ENCODE assay signal across 14 cellular contexts in the genomic region with DNA sequence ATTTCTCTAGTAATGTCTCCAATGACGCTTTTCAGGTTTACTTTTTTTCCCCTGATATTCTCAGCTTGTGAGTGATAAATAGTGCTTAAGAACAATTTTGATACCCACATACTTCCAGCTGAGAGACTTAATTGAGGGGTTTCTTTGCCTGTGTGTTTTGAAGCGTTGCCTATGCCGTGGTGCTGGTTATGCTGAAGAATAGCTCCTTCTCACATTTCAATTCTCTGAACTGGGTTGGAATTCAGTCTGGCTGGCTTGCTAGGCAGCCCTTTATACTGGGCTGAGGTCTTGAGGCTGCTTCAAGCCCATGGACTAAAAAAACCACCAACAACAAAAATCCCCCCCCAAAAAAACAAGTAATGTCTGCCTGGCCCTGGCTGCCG.
DNase-seq lines count a peak whose midpoint lies in the region; ATAC-seq, FAIRE-seq and TF ChIP-seq lines count a peak whose summit lies in the region.
"Had no signal": no experiment of that assay in that cellular context is flagged by ENCODE, and none has a peak within 500 bp of the region (broad histone marks: within the 10 kb centered on the region; RNA-seq: fewer than 3 reads in every experiment).

No MANE protein-coding gene starts in this region.

- ATAC-seq in natural killer cell (no peak), HG03457 (IDR thresholded peaks at IDR 0.05; ENCODE audit: unreplicated experiment) (no peak), GM21576 (IDR thresholded peaks at IDR 0.05; ENCODE audit: unreplicated experiment) (no peak), gastrocnemius medialis (no peak)
- no peak for ATAC-seq in natural killer cell treated with Interleukin-12 subunit alpha and Interleukin-12 subunit beta and Interleukin-15 and Interleukin-18, amount 100 ng/mL, for 72 hours
- ATAC-seq: lower lobe of right lung had no signal

- H3K27ac ChIP-seq in KMS-11 (peak overlapping the region; percentile 95), astrocyte (ENCODE audit: low read depth, low read length) (no peak overlapping the region), thyroid gland (peak overlapping the region; percentile 74 to 89 (median 78)), gastrocnemius medialis (no peak overlapping the region)
- H3K27ac ChIP-seq: lower lobe of right lung had no signal

- H3K9ac ChIP-seq in KMS-11, result peak overlapping the region; percentile 62; the same call in 1 of the 2 replicates
- no peak overlapping the region for H3K9ac ChIP-seq in astrocyte (ENCODE audit: low read length)

- TF ChIP-seq POLR2A in thyroid gland (IDR thresholded peaks at IDR 0.05) (no peak), gastrocnemius medialis (IDR thresholded peaks at IDR 0.05) (no peak)

- peak overlapping the region; percentile 71 for H3K4me2 ChIP-seq in KMS-11
- peak overlapping the region; percentile 16 for H3K4me2 ChIP-seq in astrocyte (ENCODE audit: low read length)

- no peak for FAIRE-seq in astrocyte (lab: Jason Lieb, UNC)
- FAIRE-seq: endometrium had no signal

- H3K27me3 Mint-ChIP-seq in natural killer cell (ENCODE audit: low read depth in 2 of 2) (no peaks in the 10 kb centered on the region), astrocyte (ENCODE audit: low read depth, unreplicated experiment) (no peaks in the 10 kb centered on the region)
- no peaks in the 10 kb centered on the region for H3K27me3 Mint-ChIP-seq in natural killer cell treated with Interleukin-12 subunit alpha and Interleukin-12 subunit beta and Interleukin-15 and Interleukin-18, amount 100 ng/mL, for 72 hours
- H3K27me3 Mint-ChIP-seq: activated naive CD8-positive, alpha-beta T cell treated with anti-CD3 and anti-CD28 coated beads, Interleukin-2, amount 50 U/mL, for 24 hours; activated T-cell treated with anti-CD3 and anti-CD28 coated beads, Interleukin-2, amount 50 U/mL, for 24 hours had no signal

- peaks cover 26 to 28% of the 10 kb centered on the region in 2 donors for H3K4me1 Mint-ChIP-seq in natural killer cell
- peaks cover 13 to 14% of the 10 kb centered on the region in 2 donors for H3K4me1 Mint-ChIP-seq in natural killer cell treated with Interleukin-12 subunit alpha and Interleukin-12 subunit beta and Interleukin-15 and Interleukin-18, amount 100 ng/mL, for 72 hours (ENCODE audit: low read depth in 2 of 2)
- H3K4me1 Mint-ChIP-seq in astrocyte (ENCODE audit: low read depth, unreplicated experiment), result peaks cover 30% of the 10 kb centered on the region

- DNase-seq in natural killer cell (no peak), astrocyte (ENCODE audit: low read depth) (no peak), thyroid gland (no peak), gastrocnemius medialis (no peak)
- DNase-seq in natural killer cell treated with Interleukin-12 subunit alpha and Interleukin-12 subunit beta and Interleukin-15 and Interleukin-18, amount 100 ng/mL, for 72 hours (ENCODE audit: low spot score), result no peak
- DNase-seq: activated T-cell treated with anti-CD3 and anti-CD28 coated beads, Interleukin-2, amount 50 U/mL, for 24 hours; foreskin melanocyte; lower lobe of right lung; nucleus accumbens had no signal

- H3K36me3 ChIP-seq in KMS-11 (ENCODE audit: insufficient read depth) (no peaks in the 10 kb centered on the region), astrocyte (ENCODE audit: insufficient read depth, low read length) (no peaks in the 10 kb centered on the region), thyroid gland (no peaks in the 10 kb centered on the region), gastrocnemius medialis (no peaks in the 10 kb centered on the region)
- H3K36me3 ChIP-seq: lower lobe of right lung had no signal

- 44% methylated on average over 4 of the region's 4 CpGs for WGBS in thyroid gland, 2 donors

- no peaks in the 10 kb centered on the region for H3K27me3 ChIP-seq in KMS-11 (ENCODE audit: insufficient read depth, low read depth)
- H3K27me3 ChIP-seq in astrocyte (ENCODE audit: insufficient read depth, low read length), result no peaks in the 10 kb centered on the region
- no peaks in the 10 kb centered on the region for H3K27me3 ChIP-seq in thyroid gland
- H3K27me3 ChIP-seq in gastrocnemius medialis, result no peaks in the 10 kb centered on the region

- peak overlapping the region; percentile 18 to 33 for H3K27ac Mint-ChIP-seq in natural killer cell
- peak overlapping the region in 1 of 2 donors; percentile 49 for H3K27ac Mint-ChIP-seq in natural killer cell treated with Interleukin-12 subunit alpha and Interleukin-12 subunit beta and Interleukin-15 and Interleukin-18, amount 100 ng/mL, for 72 hours
- H3K27ac Mint-ChIP-seq in astrocyte (ENCODE audit: unreplicated experiment), result peak overlapping the region; percentile 83
- H3K27ac Mint-ChIP-seq: activated T-cell treated with anti-CD3 and anti-CD28 coated beads, Interleukin-2, amount 50 U/mL, for 24 hours had no signal

- H3K9me3 Mint-ChIP-seq in natural killer cell (no peaks in the 10 kb centered on the region), astrocyte (ENCODE audit: unreplicated experiment) (peaks cover 2% of the 10 kb centered on the region)
- H3K9me3 Mint-ChIP-seq in natural killer cell treated with Interleukin-12 subunit alpha and Interleukin-12 subunit beta and Interleukin-15 and Interleukin-18, amount 100 ng/mL, for 72 hours, result no peaks in the 10 kb centered on the region
- H3K9me3 Mint-ChIP-seq: activated naive CD8-positive, alpha-beta T cell treated with anti-CD3 and anti-CD28 coated beads, Interleukin-2, amount 50 U/mL, for 24 hours had no signal

- H3K36me3 Mint-ChIP-seq in natural killer cell (no peaks in the 10 kb centered on the region), astrocyte (ENCODE audit: low read depth, unreplicated experiment) (peaks cover 2% of the 10 kb centered on the region)
- H3K36me3 Mint-ChIP-seq in natural killer cell treated with Interleukin-12 subunit alpha and Interleukin-12 subunit beta and Interleukin-15 and Interleukin-18, amount 100 ng/mL, for 72 hours, result no peaks in the 10 kb centered on the region

- H2AFZ ChIP-seq in KMS-11 (ENCODE audit: low read depth) (peak overlapping the region; percentile 52), astrocyte (ENCODE audit: low read depth, low read length) (no peak overlapping the region)

- no peaks in the 10 kb centered on the region for H3K79me2 ChIP-seq in KMS-11 (ENCODE audit: insufficient read depth, low read depth)
- H3K79me2 ChIP-seq in astrocyte (ENCODE audit: insufficient read depth, low read length), result no peaks in the 10 kb centered on the region

- H3K4me3 ChIP-seq in KMS-11 (IDR thresholded peaks at IDR 0.05; ENCODE audit: insufficient read depth, low read depth, low read length) (no peak overlapping the region), astrocyte (ENCODE audit: insufficient read depth, low read depth, low read length) (no peak overlapping the region), thyroid gland (replicated peaks in 1 of 3) (no peak overlapping the region), gastrocnemius medialis (no peak overlapping the region)
- H3K4me3 ChIP-seq: lower lobe of right lung had no signal

- no peaks in the 10 kb centered on the region for H3K9me3 ChIP-seq in astrocyte (ENCODE audit: insufficient read depth, low read depth, low read length)
- no peaks in the 10 kb centered on the region for H3K9me3 ChIP-seq in thyroid gland
- no peaks in the 10 kb centered on the region for H3K9me3 ChIP-seq in gastrocnemius medialis
- H3K9me3 ChIP-seq: lower lobe of right lung had no signal

- H4K20me1 ChIP-seq in KMS-11 (ENCODE audit: insufficient read depth) (no peaks in the 10 kb centered on the region), astrocyte (ENCODE audit: insufficient read depth, low read length) (no peaks in the 10 kb centered on the region)

- H3K4me1 ChIP-seq in KMS-11 (ENCODE audit: low read depth, poor library complexity, severe bottlenecking), result peaks cover 61% of the 10 kb centered on the region
- peaks cover 3% of the 10 kb centered on the region for H3K4me1 ChIP-seq in astrocyte (ENCODE audit: insufficient read depth, low read length)
- peaks cover 36 to 54% of the 10 kb centered on the region in 2 donors for H3K4me1 ChIP-seq in thyroid gland
- H3K4me1 ChIP-seq in gastrocnemius medialis, result no peaks in the 10 kb centered on the region
- H3K4me1 ChIP-seq: lower lobe of right lung had no signal

- H3K4me3 Mint-ChIP-seq in natural killer cell (no peak overlapping the region), astrocyte (ENCODE audit: unreplicated experiment) (peak overlapping the region; percentile 61)
- H3K4me3 Mint-ChIP-seq in natural killer cell treated with Interleukin-12 subunit alpha and Interleukin-12 subunit beta and Interleukin-15 and Interleukin-18, amount 100 ng/mL, for 72 hours, result no peak overlapping the region
- H3K4me3 Mint-ChIP-seq: activated naive CD8-positive, alpha-beta T cell treated with anti-CD3 and anti-CD28 coated beads, Interleukin-2, amount 50 U/mL, for 24 hours; activated T-cell treated with anti-CD3 and anti-CD28 coated beads, Interleukin-2, amount 50 U/mL, for 24 hours had no signal

- in situ Hi-C loops in gastrocnemius medialis (cut with MboI; ENCODE audit: low sequenced_read_pairs in 4 of 4), result no loop called here

- no peak for TF ChIP-seq CTCF in natural killer cell (IDR thresholded peaks at IDR 0.05)
- no peak for TF ChIP-seq CTCF in KMS-11 (conservative IDR thresholded peaks at IDR 0.05; ENCODE audit: low read depth, low read length)
- no peak for TF ChIP-seq CTCF in astrocyte (IDR thresholded peaks at IDR 0.05; ENCODE audit: insufficient read depth, low read depth, low read length)
- no peak for TF ChIP-seq CTCF in thyroid gland (IDR thresholded peaks at IDR 0.05)
- no peak for TF ChIP-seq CTCF in gastrocnemius medialis (IDR thresholded peaks at IDR 0.05 in 4 of 5, conservative IDR thresholded peaks at IDR 0.05 in 1 of 5)

- intact Hi-C loops in natural killer cell (cut with micrococcal nuclease), result no loop called here
- intact Hi-C loops in thyroid gland (cut with DNase I), result no loop called here
- intact Hi-C loops in gastrocnemius medialis (cut with DNase I; ENCODE audit: low total_unique reads), result no loop called here

Comparison
In these comparisons a context has a peak if more than half of its experiments do, and no peak if none do; other contexts are left out.
1. H3K27ac ChIP-seq: peak in KMS-11 (single experiment) and thyroid gland (3 of 3); none in astrocyte (single experiment) and gastrocnemius medialis (0 of 4).